ENCODE assay signal across 19 cellular contexts in the genomic region with DNA sequence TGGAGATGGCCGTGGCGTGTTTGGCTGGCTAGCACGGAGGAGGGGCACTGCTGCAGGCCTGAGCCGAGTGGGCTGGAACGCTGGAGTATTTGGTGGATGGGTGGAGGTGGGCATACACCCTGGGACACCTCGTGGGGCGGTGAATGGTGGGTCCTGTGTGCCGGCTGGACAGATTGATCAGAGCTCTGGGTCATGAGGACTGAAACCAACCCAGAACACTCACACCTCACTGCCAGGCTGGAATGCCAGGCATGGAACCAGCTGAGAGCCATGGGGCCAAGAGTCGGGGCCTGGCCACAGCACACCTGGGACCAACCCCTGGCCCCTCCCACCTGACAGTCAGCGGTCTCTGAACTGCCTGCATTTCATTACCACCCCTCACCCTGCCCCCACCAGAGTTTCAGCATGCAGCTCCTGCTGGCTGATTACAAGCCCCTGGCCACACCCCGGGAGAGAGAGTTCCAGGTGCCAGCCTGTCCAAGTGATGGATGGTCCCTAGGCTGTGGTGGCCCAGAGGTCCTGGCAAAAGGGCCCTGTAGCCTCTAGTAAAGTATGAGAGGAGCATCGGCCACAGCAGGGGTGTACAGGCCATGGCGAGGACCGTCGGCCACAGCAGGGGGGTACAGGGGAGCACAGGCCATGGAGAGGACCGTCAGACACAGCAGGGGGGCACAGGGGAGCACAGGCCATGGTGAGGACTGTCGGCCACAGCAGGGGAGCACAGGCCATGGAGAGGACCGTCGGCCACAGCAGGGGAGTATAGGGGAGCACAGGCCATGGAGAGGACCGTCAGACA. TPM values are rescaled to one million over a fixed set of nuclear protein-coding genes. Genes with fewer than 3 reads are reported as not detected.
DNase-seq lines count a peak whose midpoint lies in the region; ATAC-seq and TF ChIP-seq lines count a peak whose summit lies in the region.
"Had no signal": no experiment of that assay in that cellular context is flagged by ENCODE, and none has a peak within 500 bp of the region (broad histone marks: within the 10 kb centered on the region; RNA-seq: fewer than 3 reads in every experiment).

No MANE protein-coding gene starts in this region.

- peaks cover 25% of the 10 kb centered on the region for H3K27me3 Mint-ChIP-seq in activated CD4-positive, alpha-beta T cell treated with anti-CD3 and anti-CD28 coated beads, Interleukin-2, amount 10 ng/mL, durations not matched to agents 24 days and 14 days
- H3K27me3 Mint-ChIP-seq in glutamatergic neuron (ENCODE audit: unreplicated experiment) = peaks cover 21% of the 10 kb centered on the region

- H3K9me3 Mint-ChIP-seq in activated CD4-positive, alpha-beta T cell treated with anti-CD3 and anti-CD28 coated beads, Interleukin-2, amount 10 ng/mL, durations not matched to agents 24 days and 14 days = no peaks in the 10 kb centered on the region
- peaks cover 9% of the 10 kb centered on the region for H3K9me3 Mint-ChIP-seq in glutamatergic neuron (ENCODE audit: unreplicated experiment)
- H3K9me3 Mint-ChIP-seq: activated naive CD4-positive, alpha-beta T cell treated with anti-CD3 and anti-CD28 coated beads, Interleukin-2, amount 50 U/mL, for 24 hours; CD4-positive, alpha-beta memory T cell; central memory CD8-positive, alpha-beta T cell had no signal

- H4K20me1 ChIP-seq in osteoblast (ENCODE audit: insufficient read depth, low read length) = no peaks in the 10 kb centered on the region

- H3K27ac ChIP-seq in osteoblast (ENCODE audit: low read depth, low read length) = no peak overlapping the region
- H3K27ac ChIP-seq in colonic mucosa = no peak overlapping the region
- H3K27ac ChIP-seq: A549, epithelial cell of prostate, HL-60 had no signal

- intact Hi-C loops in activated CD4-positive, alpha-beta T cell treated with anti-CD3 and anti-CD28 coated beads, Interleukin-2, amount 10 ng/mL, durations not matched to agents 24 days and 14 days (cut with micrococcal nuclease) = no loop called here
- intact Hi-C loops in colonic mucosa (cut with DNase I) = no loop called here

- H3K4me1 Mint-ChIP-seq in activated CD4-positive, alpha-beta T cell treated with anti-CD3 and anti-CD28 coated beads, Interleukin-2, amount 10 ng/mL, durations not matched to agents 24 days and 14 days = no peaks in the 10 kb centered on the region
- peaks cover 7% of the 10 kb centered on the region for H3K4me1 Mint-ChIP-seq in glutamatergic neuron (ENCODE audit: low read depth, unreplicated experiment)

- H3K27me3 ChIP-seq in H7 (ENCODE audit: control insufficient read depth, insufficient read depth, low read length) (peaks cover 19% of the 10 kb centered on the region), osteoblast (ENCODE audit: insufficient read depth, low read length) (peaks cover 35% of the 10 kb centered on the region), colonic mucosa (peaks cover 29% of the 10 kb centered on the region)

- peak; percentile 52 for DNase-seq in activated CD4-positive, alpha-beta T cell treated with anti-CD3 and anti-CD28 coated beads, Interleukin-2, amount 10 ng/mL, durations not matched to agents 24 days and 14 days
- no peak for DNase-seq in activated CD4-positive, alpha-beta T cell treated with anti-CD3 and anti-CD28 coated beads, Interleukin-2, amount 50 U/mL, for 1 hour
- DNase-seq in H7 = peak; percentile 80
- DNase-seq in glutamatergic neuron = peak; percentile 4
- DNase-seq in osteoblast (ENCODE audit: insufficient read length, low spot score, missing footprints) = peak; percentile 87
- no peak for DNase-seq in colonic mucosa
- DNase-seq: activated CD4-positive, alpha-beta T cell treated with anti-CD3 and anti-CD28 coated beads for 36 hours; NCI-H510A; stimulated activated CD8-positive, alpha-beta memory T cell treated with anti-CD3 and anti-CD28 coated beads, Interleukin-4, amount 100 ng/mL, for 48 hours had no signal

- H3K4me3 Mint-ChIP-seq in activated CD4-positive, alpha-beta T cell treated with anti-CD3 and anti-CD28 coated beads, Interleukin-2, amount 10 ng/mL, durations not matched to agents 24 days and 14 days = no peak overlapping the region
- no peak overlapping the region for H3K4me3 Mint-ChIP-seq in glutamatergic neuron (ENCODE audit: unreplicated experiment)
- H3K4me3 Mint-ChIP-seq: activated CD4-positive, alpha-beta T cell treated with anti-CD3 and anti-CD28 coated beads for 36 hours; activated naive CD4-positive, alpha-beta T cell treated with anti-CD3 and anti-CD28 coated beads, Interleukin-2, amount 50 U/mL, for 24 hours; central memory CD8-positive, alpha-beta T cell had no signal

- H3K9me3 ChIP-seq in osteoblast (ENCODE audit: low read depth, low read length) (no peaks in the 10 kb centered on the region), colonic mucosa (no peaks in the 10 kb centered on the region)
- H3K9me3 ChIP-seq: A549 had no signal

- H3K4me1 ChIP-seq in osteoblast (ENCODE audit: insufficient read depth, low read length) = no peaks in the 10 kb centered on the region
- no peaks in the 10 kb centered on the region for H3K4me1 ChIP-seq in colonic mucosa

- peak overlapping the region; percentile 25 for H3K27ac Mint-ChIP-seq in activated CD4-positive, alpha-beta T cell treated with anti-CD3 and anti-CD28 coated beads, Interleukin-2, amount 10 ng/mL, durations not matched to agents 24 days and 14 days
- no peak overlapping the region for H3K27ac Mint-ChIP-seq in glutamatergic neuron (ENCODE audit: unreplicated experiment)
- H3K27ac Mint-ChIP-seq: activated CD4-positive, alpha-beta T cell treated with anti-CD3 and anti-CD28 coated beads for 36 hours; CD4-positive, alpha-beta memory T cell had no signal

- H3K4me3 ChIP-seq in H7 (ENCODE audit: insufficient read depth, low read depth, low read length) = no peak overlapping the region
- no peak overlapping the region for H3K4me3 ChIP-seq in osteoblast (ENCODE audit: insufficient read depth, low read length)
- H3K4me3 ChIP-seq in colonic mucosa = no peak overlapping the region
- H3K4me3 ChIP-seq: A549, GM12878 had no signal

- no peaks in the 10 kb centered on the region for H3K79me2 ChIP-seq in osteoblast (ENCODE audit: insufficient read depth, low read length)

- no peaks in the 10 kb centered on the region for H3K36me3 Mint-ChIP-seq in activated CD4-positive, alpha-beta T cell treated with anti-CD3 and anti-CD28 coated beads, Interleukin-2, amount 10 ng/mL, durations not matched to agents 24 days and 14 days (ENCODE audit: low read depth)
- H3K36me3 Mint-ChIP-seq in glutamatergic neuron (ENCODE audit: unreplicated experiment) = no peaks in the 10 kb centered on the region
- H3K36me3 Mint-ChIP-seq: activated naive CD4-positive, alpha-beta T cell treated with anti-CD3 and anti-CD28 coated beads, Interleukin-2, amount 50 U/mL, for 24 hours; CD4-positive, alpha-beta memory T cell had no signal

- no peak overlapping the region for H3K9ac ChIP-seq in colonic mucosa (ENCODE audit: low read depth in 2 of 2, low read length in 2 of 2)

- H3K36me3 ChIP-seq in H7 (replicated peaks; ENCODE audit: control insufficient read depth, insufficient read depth, low read length) = no peaks in the 10 kb centered on the region
- H3K36me3 ChIP-seq in osteoblast (ENCODE audit: insufficient read depth, low read length) = no peaks in the 10 kb centered on the region
- no peaks in the 10 kb centered on the region for H3K36me3 ChIP-seq in colonic mucosa

- H2AFZ ChIP-seq in osteoblast (ENCODE audit: low read length) = no peak overlapping the region

- ATAC-seq in GM18517 (IDR thresholded peaks at IDR 0.05; ENCODE audit: unreplicated experiment) (no peak), GM19395 (IDR thresholded peaks at IDR 0.05; ENCODE audit: unreplicated experiment) (no peak)
- ATAC-seq: A549; activated CD4-positive, alpha-beta T cell treated with anti-CD3 and anti-CD28 coated beads for 36 hours; GM12878 had no signal

- no peak for TF ChIP-seq CTCF in glutamatergic neuron (IDR thresholded peaks at IDR 0.05; ENCODE audit: partially characterized antibody, unreplicated experiment)
- TF ChIP-seq CTCF in osteoblast (IDR thresholded peaks at IDR 0.05; ENCODE audit: extremely low read depth, low read depth, low read length) = no peak
- TF ChIP-seq CTCF in colonic mucosa (IDR thresholded peaks at IDR 0.05) = no peak

- H3K4me2 ChIP-seq in osteoblast (ENCODE audit: insufficient read depth, low read length) = no peak overlapping the region
- H3K4me2 ChIP-seq: A549 had no signal

RNA-seq across cellular contexts. Expression of a gene that starts 3.3 kb away (rescaled TPM):
- total RNA-seq in activated CD4-positive, alpha-beta T cell treated with anti-CD3 and anti-CD28 coated beads, Interleukin-2, amount 10 ng/mL, durations not matched to agents 24 days and 14 days = not detected in 2 replicates
- not detected in 2 replicates for total RNA-seq in H7 (2014; rRNA removed; shearing (Covaris generic))
- total RNA-seq in glutamatergic neuron (ENCODE audit: unreplicated experiment) (not detected), osteoblast (not detected in 2 replicates), colonic mucosa (not detected)
- total RNA-seq: activated CD4-positive, alpha-beta T cell treated with anti-CD3 and anti-CD28 coated beads for 36 hours; CD4-positive, alpha-beta memory T cell; GM12878; LHCN-M2 had no signal

RNA-seq across cellular contexts. Expression of a gene that starts 19.9 kb away (rescaled TPM):
- total RNA-seq in activated CD4-positive, alpha-beta T cell treated with anti-CD3 and anti-CD28 coated beads, Interleukin-2, amount 10 ng/mL, durations not matched to agents 24 days and 14 days = 0.23 TPM in 1 of 2 replicates, not detected in the other
- 0.45 TPM in 1 of 2 replicates, not detected in the other for total RNA-seq in H7 (2014; rRNA removed; shearing (Covaris generic))
- not detected for total RNA-seq in glutamatergic neuron (ENCODE audit: unreplicated experiment)
- 0.72 TPM in 1 of 2 replicates, not detected in the other for total RNA-seq in osteoblast
- not detected for total RNA-seq in colonic mucosa
- total RNA-seq: GM12878 had no signal

RNA-seq across cellular contexts. Expression of a gene that starts 24.2 kb away (rescaled TPM):
- total RNA-seq in activated CD4-positive, alpha-beta T cell treated with anti-CD3 and anti-CD28 coated beads, Interleukin-2, amount 10 ng/mL, durations not matched to agents 24 days and 14 days = 0.23 and 0.28 TPM in 2 replicates
- 2.4 and 4.4 TPM in 2 replicates for total RNA-seq in H7 (2014; rRNA removed; shearing (Covaris generic))
- total RNA-seq in glutamatergic neuron (ENCODE audit: unreplicated experiment) = 2.9 TPM
- 0.59 and 0.72 TPM in 2 replicates for total RNA-seq in osteoblast
- total RNA-seq in colonic mucosa = under 1 TPM; 0.24 to 0.25 TPM

RNA-seq across cellular contexts. Expression of a gene that starts 24.8 kb away (rescaled TPM):
- 50.0 TPM in 2 replicates for total RNA-seq in activated CD4-positive, alpha-beta T cell treated with anti-CD3 and anti-CD28 coated beads, Interleukin-2, amount 10 ng/mL, durations not matched to agents 24 days and 14 days
- total RNA-seq in H7 (2014; rRNA removed; shearing (Covaris generic)) = 24.3 and 27.0 TPM in 2 replicates
- total RNA-seq in glutamatergic neuron (ENCODE audit: unreplicated experiment) (4.4 TPM), osteoblast (5.3 and 6.9 TPM in 2 replicates), colonic mucosa (1 to 10 TPM; 3.4 to 4.5 TPM)

RNA-seq across cellular contexts. Expression of a gene that starts 41.1 kb away (rescaled TPM):
- 35.4 and 36.8 TPM in 2 replicates for total RNA-seq in activated CD4-positive, alpha-beta T cell treated with anti-CD3 and anti-CD28 coated beads, Interleukin-2, amount 10 ng/mL, durations not matched to agents 24 days and 14 days
- total RNA-seq in H7 (2014; rRNA removed; shearing (Covaris generic)) = 27.3 and 29.4 TPM in 2 replicates
- total RNA-seq in glutamatergic neuron (ENCODE audit: unreplicated experiment) (102 TPM), osteoblast (28.9 and 31.5 TPM in 2 replicates), colonic mucosa (10 to 100 TPM in 1 of 2 donors, 1 to 10 TPM in 1; 7.3 to 11.8 TPM)

Comparison
In these comparisons a context has a peak if more than half of its experiments do, and no peak if none do; other contexts are left out.
1. DNase-seq: peak in activated CD4-positive, alpha-beta T cell treated with anti-CD3 and anti-CD28 coated beads, Interleukin-2, amount 10 ng/mL, durations not matched to agents 24 days and 14 days (single experiment), H7 (single experiment), glutamatergic neuron (single experiment) and osteoblast (single experiment); none in activated CD4-positive, alpha-beta T cell treated with anti-CD3 and anti-CD28 coated beads, Interleukin-2, amount 50 U/mL, for 1 hour (single experiment) and colonic mucosa (single experiment).